In genomic region chr17:2551928-2552327, GRCh38 we compare ENCODE assay signal across 33 cellular contexts. TPM values are rescaled to one million over a fixed set of nuclear protein-coding genes. Genes with fewer than 3 reads are reported as not detected.
DNase-seq lines count a peak whose midpoint lies in the region; ATAC-seq and TF ChIP-seq lines count a peak whose summit lies in the region.
"Had no signal": no experiment of that assay in that cellular context is flagged by ENCODE, and none has a peak within 500 bp of the region (broad histone marks: within the 10 kb centered on the region; RNA-seq: fewer than 3 reads in every experiment).

No MANE protein-coding gene starts in this region.

- peaks cover 5% of the 10 kb centered on the region for H3K27me3 Mint-ChIP-seq in brain
- H3K27me3 Mint-ChIP-seq in activated T-helper 1 cell treated with anti-CD3 and anti-CD28 coated beads, Interleukin-12 subunit alpha, Interleukin-12 subunit beta, Interleukin-2, Interleukin-4 antibody, amounts not matched to agents 30 ng/mL and 10 ng/mL and 1 ng/mL, durations not matched to agents 14 hours and 24 hours and 36 hours (ENCODE audit: insufficient read depth): peaks cover 3% of the 10 kb centered on the region
- H3K27me3 Mint-ChIP-seq: activated naive CD4-positive, alpha-beta T cell treated with anti-CD3 and anti-CD28 coated beads, Interleukin-2, amount 50 U/mL, for 24 hours; IgD-negative memory B cell had no signal

- H3K4me1 Mint-ChIP-seq in brain: peaks cover 17% of the 10 kb centered on the region
- H3K4me1 Mint-ChIP-seq in activated T-helper 1 cell treated with anti-CD3 and anti-CD28 coated beads, Interleukin-12 subunit alpha, Interleukin-12 subunit beta, Interleukin-2, Interleukin-4 antibody, amounts not matched to agents 30 ng/mL and 10 ng/mL and 1 ng/mL, durations not matched to agents 14 hours and 24 hours and 36 hours (ENCODE audit: low read depth): no peaks in the 10 kb centered on the region
- H3K4me1 Mint-ChIP-seq: activated naive CD4-positive, alpha-beta T cell treated with anti-CD3 and anti-CD28 coated beads, Interleukin-2, amount 50 U/mL, for 24 hours; B cell; CD4-positive, alpha-beta memory T cell had no signal

- H3K27me3 ChIP-seq in H7 (ENCODE audit: control insufficient read depth, insufficient read depth, low read length): no peaks in the 10 kb centered on the region
- H3K27me3 ChIP-seq: SJCRH30 had no signal

- no peaks in the 10 kb centered on the region for H3K36me3 ChIP-seq in H7 (replicated peaks; ENCODE audit: control insufficient read depth, insufficient read depth, low read length)
- H3K36me3 ChIP-seq: left ventricle myocardium inferior, right atrium auricular region, SJCRH30, thoracic aorta had no signal

- no peaks in the 10 kb centered on the region for H3K36me3 Mint-ChIP-seq in brain
- no peaks in the 10 kb centered on the region for H3K36me3 Mint-ChIP-seq in activated T-helper 1 cell treated with anti-CD3 and anti-CD28 coated beads, Interleukin-12 subunit alpha, Interleukin-12 subunit beta, Interleukin-2, Interleukin-4 antibody, amounts not matched to agents 30 ng/mL and 10 ng/mL and 1 ng/mL, durations not matched to agents 14 hours and 24 hours and 36 hours (ENCODE audit: low read depth)
- H3K36me3 Mint-ChIP-seq: activated naive CD4-positive, alpha-beta T cell treated with anti-CD3 and anti-CD28 coated beads, Interleukin-2, amount 50 U/mL, for 24 hours; CD4-positive, alpha-beta memory T cell; IgD-negative memory B cell had no signal

- TF ChIP-seq CTCF in brain (conservative IDR thresholded peaks at IDR 0.05): no peak

- no peak for ATAC-seq in HG03565 (IDR thresholded peaks at IDR 0.05; ENCODE audit: unreplicated experiment)
- ATAC-seq: stimulated activated naive CD8-positive, alpha-beta T cell treated with anti-CD3 and anti-CD28 coated beads, Interleukin-15, Interleukin-2, amounts not matched to agents 100 U/mL and 50 U/mL, for 24 hours had no signal

- DNase-seq in H7 (peak; percentile 54), left kidney (ENCODE audit: low read depth, low spot score) (peak; percentile 55), retina (peak; percentile 51), NCI-H187 treated with DMSO at 0.1 percent for 48 hours (lab: John Stamatoyannopoulos, UW) (no peak)
- DNase-seq in activated T-helper 1 cell treated with anti-CD3 and anti-CD28 coated beads, Interleukin-12 subunit alpha, Interleukin-12 subunit beta, Interleukin-2, Interleukin-4 antibody, amounts not matched to agents 30 ng/mL and 10 ng/mL and 1 ng/mL, durations not matched to agents 14 hours and 24 hours and 36 hours (ENCODE audit: low spot score): no peak
- DNase-seq: ACHN; activated CD4-positive, alpha-beta T cell treated with anti-CD3 and anti-CD28 coated beads for 4 hours; amygdala; CD4-positive, alpha-beta memory T cell; DMS 273 treated with DMSO at 0.1 percent for 48 hours; effector CD8-positive, alpha-beta T cell; EL; erythroblast; HCEC 1CT; hypothalamus; islet precursor cell; left ventricle myocardium inferior; mesenchymal stem cell; NCI-H1436 treated with DMSO at 0.1 percent for 48 hours; NCI-H2107; NCI-H774; SJCRH30; stimulated activated CD4-positive, alpha-beta T cell treated with anti-CD3 and anti-CD28 coated beads, Interleukin-2, amount 100 ng/mL, for 24 hours; stimulated activated naive CD8-positive, alpha-beta T cell treated with anti-CD3 and anti-CD28 coated beads, Interleukin-15, Interleukin-2, amounts not matched to agents 100 U/mL and 50 U/mL, for 24 hours; SW 1271; T-helper 9 cell had no signal

- H3K9me3 Mint-ChIP-seq in brain: peaks cover 0 to 5% (median 2%) of the 10 kb centered on the region in 5 experiments
- no peaks in the 10 kb centered on the region for H3K9me3 Mint-ChIP-seq in activated T-helper 1 cell treated with anti-CD3 and anti-CD28 coated beads, Interleukin-12 subunit alpha, Interleukin-12 subunit beta, Interleukin-2, Interleukin-4 antibody, amounts not matched to agents 30 ng/mL and 10 ng/mL and 1 ng/mL, durations not matched to agents 14 hours and 24 hours and 36 hours
- H3K9me3 Mint-ChIP-seq: activated naive CD4-positive, alpha-beta T cell treated with anti-CD3 and anti-CD28 coated beads, Interleukin-2, amount 50 U/mL, for 24 hours; IgD-negative memory B cell had no signal

- intact Hi-C loops in activated T-helper 1 cell treated with anti-CD3 and anti-CD28 coated beads, Interleukin-12 subunit alpha, Interleukin-12 subunit beta, Interleukin-2, Interleukin-4 antibody, amounts not matched to agents 30 ng/mL and 10 ng/mL and 1 ng/mL, durations not matched to agents 14 hours and 24 hours and 36 hours (cut with micrococcal nuclease): no loop called here

- no peak overlapping the region for H3K4me3 ChIP-seq in H7 (ENCODE audit: insufficient read depth, low read depth, low read length)
- H3K4me3 ChIP-seq: left ventricle myocardium inferior, right atrium auricular region, SJCRH30, thoracic aorta had no signal

- H3K27ac Mint-ChIP-seq in brain: peak overlapping the region in 3 of 5 experiments; percentile 3 to 56 (median 11)
- H3K27ac Mint-ChIP-seq in activated T-helper 1 cell treated with anti-CD3 and anti-CD28 coated beads, Interleukin-12 subunit alpha, Interleukin-12 subunit beta, Interleukin-2, Interleukin-4 antibody, amounts not matched to agents 30 ng/mL and 10 ng/mL and 1 ng/mL, durations not matched to agents 14 hours and 24 hours and 36 hours: no peak overlapping the region
- H3K27ac Mint-ChIP-seq: activated naive CD4-positive, alpha-beta T cell treated with anti-CD3 and anti-CD28 coated beads, Interleukin-2, amount 50 U/mL, for 24 hours; B cell; IgD-negative memory B cell had no signal

- H3K4me3 Mint-ChIP-seq in brain: peak overlapping the region in 2 of 5 experiments; percentile 11 to 28
- no peak overlapping the region for H3K4me3 Mint-ChIP-seq in activated T-helper 1 cell treated with anti-CD3 and anti-CD28 coated beads, Interleukin-12 subunit alpha, Interleukin-12 subunit beta, Interleukin-2, Interleukin-4 antibody, amounts not matched to agents 30 ng/mL and 10 ng/mL and 1 ng/mL, durations not matched to agents 14 hours and 24 hours and 36 hours
- H3K4me3 Mint-ChIP-seq: activated naive CD4-positive, alpha-beta T cell treated with anti-CD3 and anti-CD28 coated beads, Interleukin-2, amount 50 U/mL, for 24 hours; B cell; CD4-positive, alpha-beta memory T cell; IgD-negative memory B cell had no signal

RNA-seq across cellular contexts. Expression of gene METTL16, which starts 40.2 kb away (rescaled TPM):
- 21.3 and 31.6 TPM in 2 replicates for total RNA-seq in H7 (2014; rRNA removed; shearing (Covaris generic))
- 30.4 TPM for polyA plus RNA-seq in brain (ENCODE audit: insufficient read depth, low read depth, low replicate concordance)
- 53.9 and 57.9 TPM in 2 replicates for total RNA-seq in activated T-helper 1 cell treated with anti-CD3 and anti-CD28 coated beads, Interleukin-12 subunit alpha, Interleukin-12 subunit beta, Interleukin-2, Interleukin-4 antibody, amounts not matched to agents 30 ng/mL and 10 ng/mL and 1 ng/mL, durations not matched to agents 14 hours and 24 hours and 36 hours

RNA-seq across cellular contexts. Expression of gene PAFAH1B1, which starts 41.5 kb away (rescaled TPM):
- total RNA-seq in H7 (2014; rRNA removed; shearing (Covaris generic)): 79.6 and 107 TPM in 2 replicates
- 74.2 TPM for polyA plus RNA-seq in brain (ENCODE audit: insufficient read depth, low read depth, low replicate concordance)
- total RNA-seq in activated T-helper 1 cell treated with anti-CD3 and anti-CD28 coated beads, Interleukin-12 subunit alpha, Interleukin-12 subunit beta, Interleukin-2, Interleukin-4 antibody, amounts not matched to agents 30 ng/mL and 10 ng/mL and 1 ng/mL, durations not matched to agents 14 hours and 24 hours and 36 hours: 167 TPM in 2 replicates

Comparison
In these comparisons a context has a peak if more than half of its experiments do, and no peak if none do; other contexts are left out.
1. DNase-seq: peak in H7 (single experiment), left kidney (single experiment) and retina (single experiment); none in activated T-helper 1 cell treated with anti-CD3 and anti-CD28 coated beads, Interleukin-12 subunit alpha, Interleukin-12 subunit beta, Interleukin-2, Interleukin-4 antibody, amounts not matched to agents 30 ng/mL and 10 ng/mL and 1 ng/mL, durations not matched to agents 14 hours and 24 hours and 36 hours (single experiment) and NCI-H187 treated with DMSO at 0.1 percent for 48 hours (single experiment).